ENCODE assay signal across 1 cellular context in the genomic region with DNA sequence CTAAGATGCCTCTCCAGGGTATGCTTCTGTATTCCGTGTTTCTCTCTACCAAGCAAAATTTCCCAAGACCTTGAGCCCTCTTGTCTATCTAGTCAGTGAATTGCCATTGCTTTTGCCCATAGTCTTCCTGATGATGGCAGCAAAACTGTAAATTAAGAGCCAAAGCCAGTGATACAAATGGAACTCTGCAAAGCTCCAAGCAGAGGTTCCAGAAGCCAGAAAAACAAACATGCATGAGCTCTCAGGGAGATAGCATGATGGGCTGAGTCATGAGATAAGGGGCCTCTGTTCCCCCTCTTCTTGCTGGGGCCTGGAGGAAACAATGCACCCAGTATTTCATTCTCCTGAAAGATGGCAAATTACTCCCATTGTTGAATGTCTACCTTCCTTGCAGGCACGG.
TF ChIP-seq lines count a peak whose summit lies in the region.

No MANE protein-coding gene starts in this region.

TF ChIP-seq in GM23338, 12 proteins besides CTCF, POLR2A, EP300 and RAD21 (continued from another document):
- TF ChIP-seq STAT1 (IDR thresholded peaks at IDR 0.05; ENCODE audit: unreplicated experiment) (no peak), NANOG (IDR thresholded peaks at IDR 0.05; ENCODE audit: borderline replicate concordance) (no peak), ZNF331 (CRISPR knock-in tag; IDR thresholded peaks at IDR 0.05; ENCODE audit: low read depth) (no peak), POLR2AphosphoS5 (IDR thresholded peaks at IDR 0.05; ENCODE audit: low read depth) (no peak)
- TF ChIP-seq, protein P1, sequence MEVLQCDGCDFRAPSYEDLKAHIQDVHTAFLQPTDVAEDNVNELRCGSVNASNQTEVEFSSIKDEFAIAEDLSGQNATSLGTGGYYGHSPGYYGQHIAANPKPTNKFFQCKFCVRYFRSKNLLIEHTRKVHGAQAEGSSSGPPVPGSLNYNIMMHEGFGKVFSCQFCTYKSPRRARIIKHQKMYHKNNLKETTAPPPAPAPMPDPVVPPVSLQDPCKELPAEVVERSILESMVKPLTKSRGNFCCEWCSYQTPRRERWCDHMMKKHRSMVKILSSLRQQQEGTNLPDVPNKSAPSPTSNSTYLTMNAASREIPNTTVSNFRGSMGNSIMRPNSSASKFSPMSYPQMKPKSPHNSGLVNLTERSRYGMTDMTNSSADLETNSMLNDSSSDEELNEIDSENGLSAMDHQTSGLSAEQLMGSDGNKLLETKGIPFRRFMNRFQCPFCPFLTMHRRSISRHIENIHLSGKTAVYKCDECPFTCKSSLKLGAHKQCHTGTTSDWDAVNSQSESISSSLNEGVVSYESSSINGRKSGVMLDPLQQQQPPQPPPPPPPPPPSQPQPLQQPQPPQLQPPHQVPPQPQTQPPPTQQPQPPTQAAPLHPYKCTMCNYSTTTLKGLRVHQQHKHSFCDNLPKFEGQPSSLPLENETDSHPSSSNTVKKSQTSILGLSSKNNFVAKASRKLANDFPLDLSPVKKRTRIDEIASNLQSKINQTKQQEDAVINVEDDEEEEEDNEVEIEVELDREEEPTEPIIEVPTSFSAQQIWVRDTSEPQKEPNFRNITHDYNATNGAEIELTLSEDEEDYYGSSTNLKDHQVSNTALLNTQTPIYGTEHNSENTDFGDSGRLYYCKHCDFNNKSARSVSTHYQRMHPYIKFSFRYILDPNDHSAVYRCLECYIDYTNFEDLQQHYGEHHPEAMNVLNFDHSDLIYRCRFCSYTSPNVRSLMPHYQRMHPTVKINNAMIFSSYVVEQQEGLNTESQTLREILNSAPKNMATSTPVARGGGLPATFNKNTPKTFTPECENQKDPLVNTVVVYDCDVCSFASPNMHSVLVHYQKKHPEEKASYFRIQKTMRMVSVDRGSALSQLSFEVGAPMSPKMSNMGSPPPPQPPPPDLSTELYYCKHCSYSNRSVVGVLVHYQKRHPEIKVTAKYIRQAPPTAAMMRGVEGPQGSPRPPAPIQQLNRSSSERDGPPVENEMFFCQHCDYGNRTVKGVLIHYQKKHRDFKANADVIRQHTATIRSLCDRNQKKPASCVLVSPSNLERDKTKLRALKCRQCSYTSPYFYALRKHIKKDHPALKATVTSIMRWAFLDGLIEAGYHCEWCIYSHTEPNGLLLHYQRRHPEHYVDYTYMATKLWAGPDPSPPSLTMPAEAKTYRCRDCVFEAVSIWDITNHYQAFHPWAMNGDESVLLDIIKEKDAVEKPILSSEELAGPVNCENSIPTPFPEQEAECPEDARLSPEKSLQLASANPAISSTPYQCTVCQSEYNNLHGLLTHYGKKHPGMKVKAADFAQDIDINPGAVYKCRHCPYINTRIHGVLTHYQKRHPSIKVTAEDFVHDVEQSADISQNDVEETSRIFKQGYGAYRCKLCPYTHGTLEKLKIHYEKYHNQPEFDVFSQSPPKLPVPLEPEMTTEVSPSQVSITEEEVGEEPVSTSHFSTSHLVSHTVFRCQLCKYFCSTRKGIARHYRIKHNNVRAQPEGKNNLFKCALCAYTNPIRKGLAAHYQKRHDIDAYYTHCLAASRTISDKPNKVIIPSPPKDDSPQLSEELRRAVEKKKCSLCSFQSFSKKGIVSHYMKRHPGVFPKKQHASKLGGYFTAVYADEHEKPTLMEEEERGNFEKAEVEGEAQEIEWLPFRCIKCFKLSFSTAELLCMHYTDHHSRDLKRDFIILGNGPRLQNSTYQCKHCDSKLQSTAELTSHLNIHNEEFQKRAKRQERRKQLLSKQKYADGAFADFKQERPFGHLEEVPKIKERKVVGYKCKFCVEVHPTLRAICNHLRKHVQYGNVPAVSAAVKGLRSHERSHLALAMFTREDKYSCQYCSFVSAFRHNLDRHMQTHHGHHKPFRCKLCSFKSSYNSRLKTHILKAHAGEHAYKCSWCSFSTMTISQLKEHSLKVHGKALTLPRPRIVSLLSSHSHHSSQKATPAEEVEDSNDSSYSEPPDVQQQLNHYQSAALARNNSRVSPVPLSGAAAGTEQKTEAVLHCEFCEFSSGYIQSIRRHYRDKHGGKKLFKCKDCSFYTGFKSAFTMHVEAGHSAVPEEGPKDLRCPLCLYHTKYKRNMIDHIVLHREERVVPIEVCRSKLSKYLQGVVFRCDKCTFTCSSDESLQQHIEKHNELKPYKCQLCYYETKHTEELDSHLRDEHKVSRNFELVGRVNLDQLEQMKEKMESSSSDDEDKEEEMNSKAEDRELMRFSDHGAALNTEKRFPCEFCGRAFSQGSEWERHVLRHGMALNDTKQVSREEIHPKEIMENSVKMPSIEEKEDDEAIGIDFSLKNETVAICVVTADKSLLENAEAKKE (CRISPR knock-in tag; IDR thresholded peaks at IDR 0.05): no peak
- TF ChIP-seq, protein P2, sequence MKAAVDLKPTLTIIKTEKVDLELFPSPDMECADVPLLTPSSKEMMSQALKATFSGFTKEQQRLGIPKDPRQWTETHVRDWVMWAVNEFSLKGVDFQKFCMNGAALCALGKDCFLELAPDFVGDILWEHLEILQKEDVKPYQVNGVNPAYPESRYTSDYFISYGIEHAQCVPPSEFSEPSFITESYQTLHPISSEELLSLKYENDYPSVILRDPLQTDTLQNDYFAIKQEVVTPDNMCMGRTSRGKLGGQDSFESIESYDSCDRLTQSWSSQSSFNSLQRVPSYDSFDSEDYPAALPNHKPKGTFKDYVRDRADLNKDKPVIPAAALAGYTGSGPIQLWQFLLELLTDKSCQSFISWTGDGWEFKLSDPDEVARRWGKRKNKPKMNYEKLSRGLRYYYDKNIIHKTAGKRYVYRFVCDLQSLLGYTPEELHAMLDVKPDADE (IDR thresholded peaks at IDR 0.05): no peak
TF ChIP-seq in GM23338: peak in this region for 0.
